Comparison of ENCODE assay signal across 4 cellular contexts in the genomic region with DNA sequence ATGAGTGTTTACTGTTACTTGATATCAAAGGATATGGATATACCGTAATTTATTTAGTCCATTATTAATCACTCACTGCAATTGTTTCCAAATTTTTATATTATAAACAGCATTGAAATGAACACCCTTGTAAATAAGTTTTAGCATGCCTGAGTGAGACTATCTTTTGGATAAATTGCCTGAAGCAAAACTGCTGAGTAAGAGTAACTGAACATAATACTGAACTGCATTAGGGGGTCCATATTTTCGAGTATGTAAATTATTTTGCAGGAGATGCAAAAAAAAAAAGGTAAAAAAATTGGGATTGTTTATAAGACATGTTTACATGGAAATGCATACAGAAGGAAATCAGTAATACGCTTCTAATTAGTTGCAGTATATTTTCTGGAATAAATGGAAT.
"Had no signal": no experiment of that assay in that cellular context is flagged by ENCODE, and none has a peak within 500 bp of the region (broad histone marks: within the 10 kb centered on the region; RNA-seq: fewer than 3 reads in every experiment).

No MANE protein-coding gene starts in this region.

- H3K4me2 ChIP-seq: GM23338 had no signal

- H3K27ac Mint-ChIP-seq: GM23338, H9 had no signal

- H3K4me3 ChIP-seq: GM23338 had no signal

- DNase-seq: H9, HCEC 1CT, KBM-7 had no signal

- H2AFZ ChIP-seq: GM23338 had no signal

- ATAC-seq: GM23338 had no signal

- H3K4me3 Mint-ChIP-seq: GM23338, H9 had no signal
